In the genomic region with DNA sequence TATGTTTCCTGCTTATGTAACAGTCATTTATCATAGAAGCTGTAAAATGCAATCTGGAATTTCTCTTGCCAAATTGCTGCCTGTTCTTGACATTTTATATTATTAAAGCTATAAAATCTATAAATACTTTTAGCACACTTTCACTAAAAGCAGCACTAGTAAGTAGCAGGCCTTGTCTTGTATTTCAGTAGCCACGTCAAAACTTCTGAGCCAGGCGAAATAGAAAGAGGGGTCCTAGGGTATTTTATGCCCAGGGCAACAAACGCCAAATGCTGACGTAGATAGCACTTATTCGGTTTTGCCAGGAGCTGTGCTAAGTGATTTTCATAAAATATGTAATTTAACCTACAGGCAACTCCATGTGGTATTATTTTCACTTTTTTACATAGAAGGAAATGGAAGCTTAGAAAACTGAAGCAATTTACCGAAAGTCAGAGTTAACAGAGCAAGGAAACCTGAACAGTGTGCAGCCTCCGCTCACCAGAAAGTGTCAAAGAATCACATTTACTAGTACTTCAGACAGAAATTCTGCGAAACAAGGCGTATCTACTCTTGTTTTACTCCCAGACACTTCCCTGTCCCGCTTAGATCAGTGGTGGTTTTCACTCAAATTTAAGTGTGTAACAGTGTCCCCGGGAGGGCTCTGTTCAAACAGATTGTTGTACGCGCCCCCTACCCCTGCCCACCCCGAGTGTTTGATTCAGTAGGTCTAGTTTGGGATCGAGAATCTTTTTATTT, we compare ENCODE assay signal across 8 cellular contexts. TPM values are rescaled to one million over a fixed set of nuclear protein-coding genes. Genes with fewer than 3 reads are reported as not detected.
A peak's percentile ranks its signal among the peaks of the same experiment; 100 is the strongest.
DNase-seq lines count a peak whose midpoint lies in the region; ATAC-seq and TF ChIP-seq lines count a peak whose summit lies in the region.

No MANE protein-coding gene starts in this region.

- H3K27me3 ChIP-seq in PC-3 (ENCODE audit: low read length) (no peaks in the 10 kb centered on the region), psoas muscle (ENCODE audit: insufficient read depth in 3 of 3, low read length in 2 of 3) (no peaks in the 10 kb centered on the region)

- ATAC-seq in PC-3: no peak
- no peak for ATAC-seq in effector memory CD8-positive, alpha-beta T cell (replicated peaks)
- no peak for ATAC-seq in psoas muscle
- ATAC-seq in HG02763 (IDR thresholded peaks at IDR 0.05; ENCODE audit: unreplicated experiment): no peak
- no peak for ATAC-seq in GM19324 (IDR thresholded peaks at IDR 0.05; ENCODE audit: low FRiP score, unreplicated experiment)

- peaks cover 35% of the 10 kb centered on the region for H3K36me3 Mint-ChIP-seq in effector memory CD8-positive, alpha-beta T cell (ENCODE audit: insufficient read depth)

- peak overlapping the region; percentile 92 for H2AFZ ChIP-seq in PC-3 (ENCODE audit: low read length)

- H3K27ac Mint-ChIP-seq in effector memory CD8-positive, alpha-beta T cell: peak overlapping the region; percentile 97 to 98

- no TSS peak for BruUV-seq in PC-3 (replicated peaks; lab: Mats Ljungman, UMichigan)

- H3K4me3 Mint-ChIP-seq in effector memory CD8-positive, alpha-beta T cell: peak overlapping the region; percentile 91 to 97

- no peaks in the 10 kb centered on the region for H4K20me1 ChIP-seq in PC-3 (ENCODE audit: low read length)

- CTCF ChIA-PET in PC-3 (lab: Charles Lee): interaction anchor here (0.7 kb wide), 1 partner anchor 537 kb away, joined by 4 read pairs; no protein-coding TSS in a partner anchor

- TF ChIP-seq POLR2A in lower leg skin (IDR thresholded peaks at IDR 0.05): no peak

- 85 to 88% (median 86%) methylated on average over 15 of the region's 15 CpGs for WGBS in psoas muscle, 3 donors
- WGBS in lower leg skin, 2 donors: 80 to 82% methylated on average over 15 of the region's 15 CpGs

- DNase-seq in PC-3 (no peak), psoas muscle (no peak), NCI-H1436 treated with DMSO at 0.1 percent for 48 hours (lab: John Stamatoyannopoulos, UW) (no peak), lower leg skin (ENCODE audit: low spot score in 2 of 2) (no peak)
- DNase-seq in effector memory CD8-positive, alpha-beta T cell: no peak

- TF ChIP-seq CTCF in PC-3 (conservative IDR thresholded peaks at IDR 0.05; ENCODE audit: low read depth, low read length) (no peak), psoas muscle (IDR thresholded peaks at IDR 0.05) (no peak), lower leg skin (IDR thresholded peaks at IDR 0.05) (no peak)

- H3K4me3 ChIP-seq in PC-3 (ENCODE audit: low read length) (peak overlapping the region; percentile 95), psoas muscle (peak overlapping the region; percentile 79), lower leg skin (ENCODE audit: low read depth, poor library complexity, severe bottlenecking) (no peak overlapping the region)

- H3K79me2 ChIP-seq in PC-3 (ENCODE audit: low read length): peaks cover 31% of the 10 kb centered on the region

- peaks cover 20 to 27% of the 10 kb centered on the region in 2 donors for H3K4me1 Mint-ChIP-seq in effector memory CD8-positive, alpha-beta T cell (ENCODE audit: low read depth in 2 of 2)

- no peaks in the 10 kb centered on the region for H3K9me3 Mint-ChIP-seq in effector memory CD8-positive, alpha-beta T cell

- H3K27ac ChIP-seq in PC-3 (ENCODE audit: low read length) (no peak overlapping the region), psoas muscle (no peak overlapping the region)

- H3K9me3 ChIP-seq in ES-I3 (ENCODE audit: control insufficient read depth, insufficient read depth, low read length): no peaks in the 10 kb centered on the region
- H3K9me3 ChIP-seq in PC-3 (ENCODE audit: low read length): no peaks in the 10 kb centered on the region
- H3K9me3 ChIP-seq in psoas muscle: no peaks in the 10 kb centered on the region

- POLR2A ChIA-PET in PC-3 (lab: Charles Lee; ENCODE audit: unreplicated experiment): no interaction called here

- H3K9ac ChIP-seq in ES-I3 (ENCODE audit: low read depth, low read length) (peak overlapping the region; percentile 99; the same call in 1 of the 2 replicates), PC-3 (ENCODE audit: low read length) (peak overlapping the region; percentile 91)

- H3K36me3 ChIP-seq in ES-I3 (ENCODE audit: insufficient read depth, low read length) (no peaks in the 10 kb centered on the region), PC-3 (ENCODE audit: low read depth, low read length) (no peaks in the 10 kb centered on the region), psoas muscle (ENCODE audit: insufficient read depth in 1 of 2, low read depth in 1 of 2) (peaks cover 0 to 10% of the 10 kb centered on the region in 2 donors)

- H3K4me1 ChIP-seq in ES-I3 (ENCODE audit: insufficient read depth, low read length) (peaks cover 4% of the 10 kb centered on the region; the same call in 1 of the 2 replicates), PC-3 (ENCODE audit: insufficient read depth, low read length) (peaks cover 16% of the 10 kb centered on the region), psoas muscle (peaks cover 16% of the 10 kb centered on the region)

- intact Hi-C loops in PC-3 (cut with micrococcal nuclease) (loop anchor here (2.0 kb wide), 1 partner anchor 209 kb away; no protein-coding TSS in a partner anchor), psoas muscle (cut with DNase I) (loop anchor here (2.0 to 10.0 kb wide), 3 partner anchors 217 to 330 kb away; a partner anchor contains a TSS), lower leg skin (cut with DNase I; ENCODE audit: low total_unique reads) (no loop called here)

- no peaks in the 10 kb centered on the region for H3K27me3 Mint-ChIP-seq in effector memory CD8-positive, alpha-beta T cell

- H3F3A ChIP-seq in PC-3 (ENCODE audit: low read length, unreplicated experiment): no peaks in the 10 kb centered on the region

- H3K4me2 ChIP-seq in PC-3 (ENCODE audit: low read length): peak overlapping the region; percentile 99

- H3K9me2 ChIP-seq in PC-3 (replicated peaks; ENCODE audit: low read length): no peaks in the 10 kb centered on the region

RNA-seq across cellular contexts. Expression of a gene that starts 1.1 kb away (rescaled TPM):
- total RNA-seq in PC-3 (2014; rRNA removed) (12.6 and 14.1 TPM in 2 replicates), psoas muscle (10 to 100 TPM in 1 of 4 donors, 1 to 10 TPM in 3; 8.7 to 10.9 (median 9.5) TPM), lower leg skin (10 to 100 TPM; 11.9 to 25.5 (median 16.1) TPM)
- 10 to 100 TPM in 1 of 3 donors, 1 to 10 TPM in 2; 5.5 to 13.7 (median 6.5) TPM for polyA plus RNA-seq in psoas muscle
